In the genomic region with DNA sequence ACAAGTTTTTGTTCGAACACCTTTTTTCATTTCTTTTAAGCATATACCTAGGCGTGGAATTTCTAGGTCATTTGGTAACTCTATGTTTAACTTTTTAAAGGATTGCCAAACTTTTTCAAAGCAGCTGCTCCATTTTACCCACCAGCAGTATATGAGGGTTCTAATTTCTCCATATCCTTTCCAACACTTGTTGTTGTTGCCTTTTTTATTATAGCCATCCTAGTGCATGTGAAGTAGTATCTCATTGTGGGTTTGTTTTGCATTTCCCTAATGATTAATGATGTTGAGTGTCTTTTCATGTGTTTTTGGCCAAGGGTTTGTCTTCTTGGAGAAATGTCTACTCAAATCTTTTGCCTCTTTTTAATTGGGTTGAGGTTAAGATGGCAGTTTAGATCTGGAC, we compare ENCODE assay signal across 36 cellular contexts.
"Had no signal": no experiment of that assay in that cellular context is flagged by ENCODE, and none has a peak within 500 bp of the region (broad histone marks: within the 10 kb centered on the region; RNA-seq: fewer than 3 reads in every experiment).

No MANE protein-coding gene starts in this region.

- H3K4me3 ChIP-seq: MG63 had no signal

- H3K27me3 ChIP-seq: MG63 had no signal

- DNase-seq: Karpas-422, Kasumi-1, MG63, MM.1S, MV-4-11, NCI-H1048, NCI-H1092, NCI-H1092 treated with DMSO at 0.1 percent for 48 hours, NCI-H1105, NCI-H1105 treated with DMSO at 0.1 percent for 48 hours, NCI-H1417, NCI-H1417 treated with DMSO at 0.1 percent for 48 hours, NCI-H1436, NCI-H1436 treated with DMSO at 0.1 percent for 48 hours, NCI-H146, NCI-H1694, NCI-H1694 treated with DMSO at 0.1 percent for 48 hours, NCI-H187, NCI-H187 treated with DMSO at 0.1 percent for 48 hours, NCI-H1930, NCI-H2029, NCI-H2029 treated with DMSO at 0.1 percent for 48 hours, NCI-H2081, NCI-H2081 treated with DMSO at 0.1 percent for 48 hours, NCI-H2107, NCI-H2171, NCI-H2171 treated with DMSO at 0.1 percent for 48 hours, NCI-H2227 treated with DMSO at 0.1 percent for 48 hours, NCI-H226, NCI-H345, NCI-H446, NCI-H446 treated with DMSO at 0.1 percent for 48 hours, NCI-H510A, NCI-H510A treated with DMSO at 0.1 percent for 48 hours, NCI-H524, NCI-H524 treated with DMSO at 0.1 percent for 48 hours had no signal
